11 cellular contexts compared by ENCODE assay signal in the genomic region with DNA sequence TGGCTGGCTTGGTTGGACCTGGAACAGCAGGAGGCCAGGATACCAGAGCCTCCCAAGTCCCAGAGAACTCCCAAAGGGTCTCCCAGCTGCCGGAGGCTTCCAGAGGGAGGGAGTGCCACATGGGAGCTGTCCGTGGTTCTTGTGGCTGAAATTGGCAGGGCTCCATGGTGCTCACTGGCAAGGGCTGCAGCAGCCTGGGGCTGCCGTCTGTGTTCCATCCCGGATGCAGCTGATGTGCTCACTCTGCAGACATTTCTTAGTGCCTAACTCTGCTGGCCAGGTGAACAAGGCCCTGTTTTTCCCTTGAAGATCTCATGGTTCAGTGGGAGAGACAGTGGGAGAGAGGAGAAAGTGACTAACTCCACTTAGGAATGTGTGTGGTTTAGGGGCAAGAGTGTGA.
DNase-seq lines count a peak whose midpoint lies in the region; ATAC-seq, FAIRE-seq and TF ChIP-seq lines count a peak whose summit lies in the region.
"Had no signal": no experiment of that assay in that cellular context is flagged by ENCODE, and none has a peak within 500 bp of the region (broad histone marks: within the 10 kb centered on the region; RNA-seq: fewer than 3 reads in every experiment).

No MANE protein-coding gene starts in this region.

- TF ChIP-seq CTCF in RWPE2 (IDR thresholded peaks at IDR 0.05; ENCODE audit: poor library complexity, severe bottlenecking) (no peak), foreskin keratinocyte (conservative IDR thresholded peaks at IDR 0.05) (no peak), kidney (IDR thresholded peaks at IDR 0.05; ENCODE audit: borderline replicate concordance, extremely low read depth, insufficient read depth) (no peak)

- FAIRE-seq in kidney (lab: Jason Lieb, UNC) = no peak
- FAIRE-seq: A204.1 had no signal

- ATAC-seq in RWPE2 (ENCODE audit: low read depth) = peak; percentile 78
- peak; percentile 63 for ATAC-seq in foreskin keratinocyte

- H3K9me3 ChIP-seq in RWPE2 (ENCODE audit: severe bottlenecking) (no peaks in the 10 kb centered on the region), kidney (ENCODE audit: control insufficient read depth in 1 of 2, low read length in 2 of 2) (no peaks in the 10 kb centered on the region)
- H3K9me3 ChIP-seq: ovary had no signal

- intact Hi-C loops in kidney (cut with DNase I) = no loop called here

- no peak overlapping the region for H3K4me3 ChIP-seq in RWPE2 (ENCODE audit: severe bottlenecking)
- no peak overlapping the region for H3K4me3 ChIP-seq in kidney (ENCODE audit: low read length in 2 of 2)
- H3K4me3 ChIP-seq: ovary had no signal

- H3K9ac ChIP-seq in kidney (ENCODE audit: low read length in 2 of 2) = no peak overlapping the region

- DNase-seq in NCI-H524 (lab: John Stamatoyannopoulos, UW) = peak; percentile 2 to 39
- DNase-seq in NCI-H524 treated with DMSO at 0.1 percent for 48 hours (lab: John Stamatoyannopoulos, UW) = no peak
- DNase-seq in RWPE2 (ENCODE audit: low spot score) = no peak
- DNase-seq in foreskin keratinocyte = peak; percentile 32 to 55
- peak; percentile 28 for DNase-seq in smooth muscle cell of the brain vasculature (ENCODE audit: low read depth, low spot score)
- no peak for DNase-seq in kidney
- no peak for DNase-seq in effector CD4-positive, alpha-beta T cell
- DNase-seq in NCI-H526 treated with DMSO at 0.1 percent for 48 hours (lab: John Stamatoyannopoulos, UW) = no peak
- DNase-seq: activated CD4-positive, CD25-positive, alpha-beta regulatory T cell had no signal

- H3K27me3 ChIP-seq in RWPE2 (ENCODE audit: insufficient read depth, poor library complexity, severe bottlenecking) (no peaks in the 10 kb centered on the region), foreskin keratinocyte (peaks cover 12% of the 10 kb centered on the region)
- H3K27me3 ChIP-seq: ovary had no signal

- H3K27ac ChIP-seq in RWPE2 (ENCODE audit: poor library complexity, severe bottlenecking) = no peak overlapping the region
- H3K27ac ChIP-seq in foreskin keratinocyte = no peak overlapping the region
- H3K27ac ChIP-seq in kidney (ENCODE audit: low read depth in 2 of 2, low read length in 2 of 2) = no peak overlapping the region
- H3K27ac ChIP-seq: ovary had no signal

- H3K36me3 ChIP-seq in RWPE2 (ENCODE audit: low read depth) = no peaks in the 10 kb centered on the region
- H3K36me3 ChIP-seq in kidney (ENCODE audit: control insufficient read depth in 1 of 2, insufficient read depth in 2 of 2, low read length in 2 of 2) = no peaks in the 10 kb centered on the region
- H3K36me3 ChIP-seq: ovary had no signal

- H3K4me1 ChIP-seq in RWPE2 (ENCODE audit: insufficient read depth, poor library complexity, severe bottlenecking) (no peaks in the 10 kb centered on the region), foreskin keratinocyte (no peaks in the 10 kb centered on the region), kidney (ENCODE audit: control insufficient read depth in 1 of 2, insufficient read depth in 1 of 2, low read depth in 1 of 2, low read length in 2 of 2) (no peaks in the 10 kb centered on the region)

Comparison
In these comparisons a context has a peak if more than half of its experiments do, and no peak if none do; other contexts are left out.
1. DNase-seq: peak in NCI-H524 (2 of 2), foreskin keratinocyte (2 of 2) and smooth muscle cell of the brain vasculature (single experiment); none in NCI-H524 treated with DMSO at 0.1 percent for 48 hours (single experiment), RWPE2 (single experiment), kidney (single experiment), effector CD4-positive, alpha-beta T cell (single experiment) and NCI-H526 treated with DMSO at 0.1 percent for 48 hours (single experiment).